ENCODE assay signal across 8 cellular contexts in genomic region chr14:75125617-75126016, GRCh38. TPM values are rescaled to one million over a fixed set of nuclear protein-coding genes. Genes with fewer than 3 reads are reported as not detected.
A peak's percentile ranks its signal among the peaks of the same experiment; 100 is the strongest.
DNase-seq lines count a peak whose midpoint lies in the region; ATAC-seq and TF ChIP-seq lines count a peak whose summit lies in the region.

No MANE protein-coding gene starts in this region.

- DNase-seq in H9 (no peak), RWPE2 (ENCODE audit: low spot score) (no peak), fibroblast of mammary gland (ENCODE audit: low read depth) (peak; percentile 80), epidermal melanocyte (ENCODE audit: insufficient read length, low spot score) (no peak), NAMALWA (ENCODE audit: low spot score) (no peak)

- H3K4me1 ChIP-seq in H9 (ENCODE audit: insufficient read depth, low read length) (no peaks in the 10 kb centered on the region), RWPE2 (ENCODE audit: insufficient read depth, poor library complexity, severe bottlenecking) (peaks cover 31% of the 10 kb centered on the region), skeletal muscle tissue (ENCODE audit: control insufficient read depth in 3 of 3, insufficient read depth in 3 of 3, low read length in 3 of 3) (peaks cover 18 to 27% (median 26%) of the 10 kb centered on the region in 3 donors)

- no peaks in the 10 kb centered on the region for H4K20me1 ChIP-seq in H9 (ENCODE audit: control insufficient read depth, insufficient read depth, insufficient read length)

- H3K36me3 ChIP-seq in RWPE2 (ENCODE audit: low read depth) (peaks cover 22% of the 10 kb centered on the region), skeletal muscle tissue (ENCODE audit: control insufficient read depth in 3 of 3, insufficient read depth in 3 of 3, low read length in 3 of 3) (peaks cover 3 to 10% (median 6%) of the 10 kb centered on the region in 3 donors)

- H3K9me3 Mint-ChIP-seq in H9: no peaks in the 10 kb centered on the region

- H3K4me3 ChIP-seq in RWPE2 (ENCODE audit: severe bottlenecking) (peak overlapping the region; percentile 61), fibroblast of mammary gland (ENCODE audit: control insufficient read depth, low read depth, low read length) (peak overlapping the region; percentile 79), skeletal muscle tissue (ENCODE audit: low read length in 3 of 3) (peak overlapping the region; percentile 82 to 96 (median 94))

- H3T11ph ChIP-seq in H9 (ENCODE audit: low read length): no peak overlapping the region

- no peak overlapping the region for H2BK5ac ChIP-seq in H9 (ENCODE audit: insufficient read length, low read length)

- no peak overlapping the region for H2AFZ ChIP-seq in H9 (ENCODE audit: low read length)

- H2AK5ac ChIP-seq in H9 (ENCODE audit: insufficient read length, low read length): no peak overlapping the region

- peak overlapping the region; percentile 86 for H3K4me2 ChIP-seq in H9 (ENCODE audit: insufficient read depth, insufficient read length, low read length)

- no peak overlapping the region; a peak in 1 of 7 replicates for H3K27ac Mint-ChIP-seq in H9

- no peak overlapping the region for H3K56ac ChIP-seq in H9 (ENCODE audit: insufficient read length, low read depth, low read length)

- no peak overlapping the region for H2BK15ac ChIP-seq in H9 (ENCODE audit: low read depth, low read length)

- H4K91ac ChIP-seq in H9 (ENCODE audit: insufficient read length, low read depth, low read length): no peak overlapping the region

- no peaks in the 10 kb centered on the region for H3K79me1 ChIP-seq in H9 (ENCODE audit: insufficient read depth, low read depth, low read length, poor library complexity, severe bottlenecking)

- H3K4me1 Mint-ChIP-seq in H9: peaks cover 12 to 21% of the 10 kb centered on the region in 2 experiments

- H3K27me3 Mint-ChIP-seq in H9 (ENCODE audit: low read depth): no peaks in the 10 kb centered on the region

- no CpG with 5 or more reads among the region's 5 CpGs for WGBS in H9 (ENCODE audit: extremely low coverage, insufficient read length, low lambda C conversion rate)

- H3K4me3 Mint-ChIP-seq in H9: peak overlapping the region; percentile 92 to 93

- no peak overlapping the region for H3K18ac ChIP-seq in H9 (ENCODE audit: insufficient read length, low read depth, low read length)

- H3K9me3 ChIP-seq in H9 (ENCODE audit: control insufficient read depth, low read depth, low read length) (no peaks in the 10 kb centered on the region), RWPE2 (ENCODE audit: severe bottlenecking) (no peaks in the 10 kb centered on the region), skeletal muscle tissue (ENCODE audit: control insufficient read depth in 3 of 3, low read length in 3 of 3) (no peaks in the 10 kb centered on the region)

- H3K79me2 ChIP-seq in H9 (ENCODE audit: insufficient read depth, low read length): no peaks in the 10 kb centered on the region

- H3K27me3 ChIP-seq in H9 (ENCODE audit: insufficient read depth, low read length) (no peaks in the 10 kb centered on the region), RWPE2 (ENCODE audit: insufficient read depth, poor library complexity, severe bottlenecking) (no peaks in the 10 kb centered on the region), skeletal muscle tissue (ENCODE audit: control insufficient read depth in 3 of 3, insufficient read depth in 3 of 3, low read length in 3 of 3) (no peaks in the 10 kb centered on the region)

- H3K4ac ChIP-seq in H9 (ENCODE audit: low read depth, low read length): no peak overlapping the region

- H2BK20ac ChIP-seq in H9 (ENCODE audit: low read depth, low read length, poor library complexity, severe bottlenecking): no peak overlapping the region

- H4K8ac ChIP-seq in H9 (replicated peaks; ENCODE audit: insufficient read length, low read depth, low read length): no peak overlapping the region

- no peak overlapping the region for H4K5ac ChIP-seq in H9 (ENCODE audit: insufficient read length, low read depth, low read length)

- H3K36me3 Mint-ChIP-seq in H9 (ENCODE audit: insufficient read depth in 1 of 3, low read depth in 3 of 3): peaks cover 3 to 15% (median 3%) of the 10 kb centered on the region in 3 experiments; a peak in 5 of 7 replicates

- TF ChIP-seq CTCF in H9 (conservative IDR thresholded peaks at IDR 0.05) (no peak), RWPE2 (IDR thresholded peaks at IDR 0.05; ENCODE audit: poor library complexity, severe bottlenecking) (no peak), fibroblast of mammary gland (conservative IDR thresholded peaks at IDR 0.05; ENCODE audit: control insufficient read depth, insufficient read depth, low read depth, low read length) (no peak)

- no peak for ATAC-seq in RWPE2 (ENCODE audit: low read depth)
- ATAC-seq in HG02763 (IDR thresholded peaks at IDR 0.05; ENCODE audit: unreplicated experiment): no peak
- ATAC-seq in activated CD4-positive, CD25-positive, alpha-beta regulatory T cell treated with anti-CD3 and anti-CD28 coated beads, Interleukin-2, amount 50 U/mL, for 24 hours: no peak

- H3K27ac ChIP-seq in H9 (ENCODE audit: insufficient read length, low read depth, low read length) (no peak overlapping the region), RWPE2 (ENCODE audit: poor library complexity, severe bottlenecking) (peak overlapping the region; percentile 73), skeletal muscle tissue (ENCODE audit: low read depth, low read length) (peak overlapping the region; percentile 94)

- H3K23ac ChIP-seq in H9 (ENCODE audit: insufficient read length, low read depth, low read length): no peak overlapping the region

- no peak overlapping the region for H3K9ac ChIP-seq in H9 (ENCODE audit: extremely low read depth, insufficient read length, low read length)
- peak overlapping the region; percentile 98 to 99 (median 98) for H3K9ac ChIP-seq in skeletal muscle tissue (ENCODE audit: low read depth in 1 of 3, low read length in 3 of 3)

- H3K23me2 ChIP-seq in H9 (ENCODE audit: insufficient read length, low read depth, low read length, poor library complexity, severe bottlenecking): peaks cover 2% of the 10 kb centered on the region

- H2BK120ac ChIP-seq in H9 (ENCODE audit: low read depth, low read length, poor library complexity, severe bottlenecking): no peak overlapping the region

- H2BK12ac ChIP-seq in H9 (ENCODE audit: insufficient read length, low read depth, low read length): no peak overlapping the region

- no peak overlapping the region for H3K14ac ChIP-seq in H9 (ENCODE audit: insufficient read depth, low read length)

RNA-seq across cellular contexts. Expression of gene NEK9, which starts 1.2 kb away (rescaled TPM):
- 56.5 and 61.4 TPM in 2 replicates for total RNA-seq in H9 (2021)
- total RNA-seq in skeletal muscle tissue: 59.0 TPM

RNA-seq across cellular contexts. Expression of gene TMED10, which starts 50.8 kb away (rescaled TPM):
- 176 and 180 TPM in 2 replicates for total RNA-seq in H9 (2021)
- total RNA-seq in skeletal muscle tissue: 116 TPM

RNA-seq across cellular contexts. Expression of gene ZC2HC1C, which starts 56.2 kb away (rescaled TPM):
- 1.4 and 1.5 TPM in 2 replicates for total RNA-seq in H9 (2021)
- total RNA-seq in skeletal muscle tissue: under 0.01 TPM
